In the genomic region with DNA sequence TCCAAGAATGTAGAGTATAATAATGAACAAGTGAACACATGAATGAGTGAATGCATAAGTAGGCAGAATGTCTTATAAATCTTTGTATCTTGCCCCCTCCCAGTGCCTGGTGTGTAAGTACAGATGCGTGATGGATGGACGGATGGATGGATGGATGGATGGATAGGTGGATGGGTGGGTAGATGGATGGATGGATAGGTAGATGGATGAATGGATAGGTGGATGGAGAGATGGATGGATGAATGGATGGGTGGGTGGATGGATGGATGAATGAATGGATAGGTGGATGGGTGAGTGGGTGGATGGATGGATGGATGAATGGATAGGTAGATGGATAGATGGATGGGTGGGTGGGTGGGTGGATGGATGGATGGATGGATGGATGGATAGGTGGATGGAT, we compare ENCODE assay signal across 10 cellular contexts.
"Had no signal": no experiment of that assay in that cellular context is flagged by ENCODE, and none has a peak within 500 bp of the region (broad histone marks: within the 10 kb centered on the region; RNA-seq: fewer than 3 reads in every experiment).

No MANE protein-coding gene starts in this region.

- FAIRE-seq: H54, HepG2 had no signal

- H3K27ac Mint-ChIP-seq: H9, HFFc6, IgD-negative memory B cell had no signal

- H3K9me3 Mint-ChIP-seq: IgD-negative memory B cell had no signal

- H3K4me3 Mint-ChIP-seq: H9, HFFc6, IgD-negative memory B cell had no signal

- ATAC-seq: HepG2 had no signal

- DNase-seq: GM23248, GOT3, H9, HCEC 1CT, HFFc6, Karpas-422, KBM-7 had no signal
